Comparison of ENCODE assay signal across 1 cellular context in the genomic region with DNA sequence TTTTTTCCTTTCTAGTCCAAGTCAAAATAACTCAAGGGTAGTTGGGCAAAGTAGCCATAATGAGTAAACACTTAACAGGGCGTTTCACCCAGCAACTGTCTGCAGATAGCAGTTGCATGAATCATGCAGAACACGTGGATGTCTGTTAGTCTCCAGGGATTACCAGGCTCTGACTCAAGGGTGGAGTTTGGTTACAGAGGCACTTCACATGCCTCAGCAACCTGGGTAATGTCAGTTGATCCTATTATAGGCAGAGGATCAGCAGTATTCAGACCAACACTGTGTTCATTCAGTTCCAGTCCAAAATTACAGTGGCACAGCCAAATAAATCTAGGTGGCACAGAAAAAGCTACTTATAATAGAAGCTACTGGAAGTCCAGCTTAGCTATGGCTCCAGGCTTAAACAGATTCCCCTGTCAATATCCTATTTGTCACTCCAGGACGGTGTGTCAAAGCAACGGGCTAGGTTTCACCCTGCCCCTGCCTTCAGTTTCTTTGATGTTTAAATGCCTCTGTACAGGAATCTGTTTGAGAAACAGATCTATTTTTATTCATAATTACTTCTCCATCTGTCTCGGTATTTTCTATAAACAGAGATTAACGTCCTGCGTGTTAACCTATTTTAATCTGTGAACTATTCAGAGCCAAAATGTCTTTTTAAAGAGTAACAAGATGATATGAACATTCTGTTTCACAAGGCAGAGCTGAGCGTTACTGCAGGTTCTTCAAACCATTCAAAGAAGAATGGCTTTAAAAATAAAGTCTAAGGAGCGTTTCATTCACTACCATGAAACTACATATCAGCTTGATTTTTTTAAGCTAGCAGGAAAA.
A peak's percentile ranks its signal among the peaks of the same experiment; 100 is the strongest.
TF ChIP-seq lines count a peak whose summit lies in the region.

No MANE protein-coding gene starts in this region.

TF ChIP-seq in HEK293, 187 proteins besides CTCF, POLR2A, EP300 and RAD21 (continued from another document and continues in another):
- TF ChIP-seq, protein P1, sequence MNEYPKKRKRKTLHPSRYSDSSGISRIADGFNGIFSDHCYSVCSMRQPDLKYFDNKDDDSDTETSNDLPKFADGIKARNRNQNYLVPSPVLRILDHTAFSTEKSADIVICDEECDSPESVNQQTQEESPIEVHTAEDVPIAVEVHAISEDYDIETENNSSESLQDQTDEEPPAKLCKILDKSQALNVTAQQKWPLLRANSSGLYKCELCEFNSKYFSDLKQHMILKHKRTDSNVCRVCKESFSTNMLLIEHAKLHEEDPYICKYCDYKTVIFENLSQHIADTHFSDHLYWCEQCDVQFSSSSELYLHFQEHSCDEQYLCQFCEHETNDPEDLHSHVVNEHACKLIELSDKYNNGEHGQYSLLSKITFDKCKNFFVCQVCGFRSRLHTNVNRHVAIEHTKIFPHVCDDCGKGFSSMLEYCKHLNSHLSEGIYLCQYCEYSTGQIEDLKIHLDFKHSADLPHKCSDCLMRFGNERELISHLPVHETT (tag by site-specific recombination; IDR thresholded peaks at IDR 0.05), result peak; percentile 98
- TF ChIP-seq ZNF530 (tag by site-specific recombination; IDR thresholded peaks at IDR 0.05; ENCODE audit: low read depth) (no peak), ZEB2 (tag by site-specific recombination; IDR thresholded peaks at IDR 0.05) (peak; percentile 96), ZNF394 (tag by site-specific recombination; IDR thresholded peaks at IDR 0.05; ENCODE audit: borderline replicate concordance) (peak; percentile 91; the same call in 1 of the 2 replicates), ZNF501 (tag by site-specific recombination; IDR thresholded peaks at IDR 0.05) (peak; percentile 57; the same call in 1 of the 2 replicates), ZFP69B (tag by site-specific recombination; IDR thresholded peaks at IDR 0.05) (peak; percentile 64; the same call in 1 of the 2 replicates), ZNF37A (tag by site-specific recombination; IDR thresholded peaks at IDR 0.05) (no peak), ZSCAN4 (tag by site-specific recombination; IDR thresholded peaks at IDR 0.05) (no peak; the same call in 1 of the 2 replicates), ZNF16 (tag by site-specific recombination; IDR thresholded peaks at IDR 0.05; ENCODE audit: low read depth) (no peak), GLIS2 (tag by site-specific recombination; IDR thresholded peaks at IDR 0.05) (no peak), ZBTB20 (tag by site-specific recombination; IDR thresholded peaks at IDR 0.05) (peak; percentile 79), ZNF280C (tag by site-specific recombination; IDR thresholded peaks at IDR 0.05) (no peak), ZNF664 (tag by site-specific recombination; IDR thresholded peaks at IDR 0.05) (no peak), ZNF488 (tag by site-specific recombination; IDR thresholded peaks at IDR 0.05) (no peak), ZNF341 (tag by site-specific recombination; IDR thresholded peaks at IDR 0.05; ENCODE audit: low read depth) (no peak), YY1 (tag by site-specific recombination; IDR thresholded peaks at IDR 0.05) (no peak), TCF7L2 (IDR thresholded peaks at IDR 0.05; ENCODE audit: borderline replicate concordance, low read depth, low read length) (peak; percentile 54; the same call in 1 of the 2 replicates), ZSCAN16 (tag by site-specific recombination; IDR thresholded peaks at IDR 0.05) (no peak), ZNF514 (tag by site-specific recombination; IDR thresholded peaks at IDR 0.05) (no peak), ZNF660 (tag by site-specific recombination; IDR thresholded peaks at IDR 0.05) (peak; percentile 79; the same call in 1 of the 2 replicates), SETDB1 (IDR thresholded peaks at IDR 0.05; ENCODE audit: insufficient read length, low read length) (peak; percentile 34), KLF7 (tag by site-specific recombination; IDR thresholded peaks at IDR 0.05; ENCODE audit: borderline replicate concordance) (peak; percentile 79; the same call in 1 of the 2 replicates), ZNF184 (tag by site-specific recombination; IDR thresholded peaks at IDR 0.05) (peak; percentile 45; the same call in 1 of the 2 replicates), ZSCAN30 (tag by site-specific recombination; IDR thresholded peaks at IDR 0.05) (0 out of 2 replicates have a peak, but pooled peaks have one; percentile 21), ZNF2 (tag by site-specific recombination; IDR thresholded peaks at IDR 0.05) (no peak; the same call in 1 of the 2 replicates), ZFP41 (tag by site-specific recombination; IDR thresholded peaks at IDR 0.05; ENCODE audit: borderline replicate concordance) (no peak), ZNF302 (tag by site-specific recombination; IDR thresholded peaks at IDR 0.05; ENCODE audit: low read depth) (no peak), ZNF335 (tag by site-specific recombination; conservative IDR thresholded peaks at IDR 0.05) (peak; percentile 33; the same call in 1 of the 2 replicates), ZNF837 (tag by site-specific recombination; IDR thresholded peaks at IDR 0.05) (no peak), ZNF280D (tag by site-specific recombination; IDR thresholded peaks at IDR 0.05) (peak; percentile 44; the same call in 1 of the 2 replicates), ZNF621 (tag by site-specific recombination; IDR thresholded peaks at IDR 0.05) (no peak), ZBTB21 (tag by site-specific recombination; IDR thresholded peaks at IDR 0.05) (peak; percentile 60; the same call in 1 of the 2 replicates)
- TF ChIP-seq, protein P2, sequence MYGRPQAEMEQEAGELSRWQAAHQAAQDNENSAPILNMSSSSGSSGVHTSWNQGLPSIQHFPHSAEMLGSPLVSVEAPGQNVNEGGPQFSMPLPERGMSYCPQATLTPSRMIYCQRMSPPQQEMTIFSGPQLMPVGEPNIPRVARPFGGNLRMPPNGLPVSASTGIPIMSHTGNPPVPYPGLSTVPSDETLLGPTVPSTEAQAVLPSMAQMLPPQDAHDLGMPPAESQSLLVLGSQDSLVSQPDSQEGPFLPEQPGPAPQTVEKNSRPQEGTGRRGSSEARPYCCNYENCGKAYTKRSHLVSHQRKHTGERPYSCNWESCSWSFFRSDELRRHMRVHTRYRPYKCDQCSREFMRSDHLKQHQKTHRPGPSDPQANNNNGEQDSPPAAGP (tag by site-specific recombination; IDR thresholded peaks at IDR 0.05), result peak; percentile 95
- TF ChIP-seq, protein P3, sequence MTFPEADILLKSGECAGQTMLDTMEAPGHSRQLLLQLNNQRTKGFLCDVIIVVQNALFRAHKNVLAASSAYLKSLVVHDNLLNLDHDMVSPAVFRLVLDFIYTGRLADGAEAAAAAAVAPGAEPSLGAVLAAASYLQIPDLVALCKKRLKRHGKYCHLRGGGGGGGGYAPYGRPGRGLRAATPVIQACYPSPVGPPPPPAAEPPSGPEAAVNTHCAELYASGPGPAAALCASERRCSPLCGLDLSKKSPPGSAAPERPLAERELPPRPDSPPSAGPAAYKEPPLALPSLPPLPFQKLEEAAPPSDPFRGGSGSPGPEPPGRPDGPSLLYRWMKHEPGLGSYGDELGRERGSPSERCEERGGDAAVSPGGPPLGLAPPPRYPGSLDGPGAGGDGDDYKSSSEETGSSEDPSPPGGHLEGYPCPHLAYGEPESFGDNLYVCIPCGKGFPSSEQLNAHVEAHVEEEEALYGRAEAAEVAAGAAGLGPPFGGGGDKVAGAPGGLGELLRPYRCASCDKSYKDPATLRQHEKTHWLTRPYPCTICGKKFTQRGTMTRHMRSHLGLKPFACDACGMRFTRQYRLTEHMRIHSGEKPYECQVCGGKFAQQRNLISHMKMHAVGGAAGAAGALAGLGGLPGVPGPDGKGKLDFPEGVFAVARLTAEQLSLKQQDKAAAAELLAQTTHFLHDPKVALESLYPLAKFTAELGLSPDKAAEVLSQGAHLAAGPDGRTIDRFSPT (tag by site-specific recombination; IDR thresholded peaks at IDR 0.05), result peak; percentile 99
- TF ChIP-seq, protein P4, sequence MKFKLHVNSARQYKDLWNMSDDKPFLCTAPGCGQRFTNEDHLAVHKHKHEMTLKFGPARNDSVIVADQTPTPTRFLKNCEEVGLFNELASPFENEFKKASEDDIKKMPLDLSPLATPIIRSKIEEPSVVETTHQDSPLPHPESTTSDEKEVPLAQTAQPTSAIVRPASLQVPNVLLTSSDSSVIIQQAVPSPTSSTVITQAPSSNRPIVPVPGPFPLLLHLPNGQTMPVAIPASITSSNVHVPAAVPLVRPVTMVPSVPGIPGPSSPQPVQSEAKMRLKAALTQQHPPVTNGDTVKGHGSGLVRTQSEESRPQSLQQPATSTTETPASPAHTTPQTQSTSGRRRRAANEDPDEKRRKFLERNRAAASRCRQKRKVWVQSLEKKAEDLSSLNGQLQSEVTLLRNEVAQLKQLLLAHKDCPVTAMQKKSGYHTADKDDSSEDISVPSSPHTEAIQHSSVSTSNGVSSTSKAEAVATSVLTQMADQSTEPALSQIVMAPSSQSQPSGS (tag by site-specific recombination; IDR thresholded peaks at IDR 0.05; ENCODE audit: low read depth), result peak; percentile 66; the same call in 1 of the 2 replicates
- TF ChIP-seq, protein P5, sequence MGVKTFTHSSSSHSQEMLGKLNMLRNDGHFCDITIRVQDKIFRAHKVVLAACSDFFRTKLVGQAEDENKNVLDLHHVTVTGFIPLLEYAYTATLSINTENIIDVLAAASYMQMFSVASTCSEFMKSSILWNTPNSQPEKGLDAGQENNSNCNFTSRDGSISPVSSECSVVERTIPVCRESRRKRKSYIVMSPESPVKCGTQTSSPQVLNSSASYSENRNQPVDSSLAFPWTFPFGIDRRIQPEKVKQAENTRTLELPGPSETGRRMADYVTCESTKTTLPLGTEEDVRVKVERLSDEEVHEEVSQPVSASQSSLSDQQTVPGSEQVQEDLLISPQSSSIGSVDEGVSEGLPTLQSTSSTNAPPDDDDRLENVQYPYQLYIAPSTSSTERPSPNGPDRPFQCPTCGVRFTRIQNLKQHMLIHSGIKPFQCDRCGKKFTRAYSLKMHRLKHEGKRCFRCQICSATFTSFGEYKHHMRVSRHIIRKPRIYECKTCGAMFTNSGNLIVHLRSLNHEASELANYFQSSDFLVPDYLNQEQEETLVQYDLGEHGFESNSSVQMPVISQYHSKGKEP (tag by site-specific recombination; IDR thresholded peaks at IDR 0.05), result peak; percentile 97
- TF ChIP-seq, protein P6, sequence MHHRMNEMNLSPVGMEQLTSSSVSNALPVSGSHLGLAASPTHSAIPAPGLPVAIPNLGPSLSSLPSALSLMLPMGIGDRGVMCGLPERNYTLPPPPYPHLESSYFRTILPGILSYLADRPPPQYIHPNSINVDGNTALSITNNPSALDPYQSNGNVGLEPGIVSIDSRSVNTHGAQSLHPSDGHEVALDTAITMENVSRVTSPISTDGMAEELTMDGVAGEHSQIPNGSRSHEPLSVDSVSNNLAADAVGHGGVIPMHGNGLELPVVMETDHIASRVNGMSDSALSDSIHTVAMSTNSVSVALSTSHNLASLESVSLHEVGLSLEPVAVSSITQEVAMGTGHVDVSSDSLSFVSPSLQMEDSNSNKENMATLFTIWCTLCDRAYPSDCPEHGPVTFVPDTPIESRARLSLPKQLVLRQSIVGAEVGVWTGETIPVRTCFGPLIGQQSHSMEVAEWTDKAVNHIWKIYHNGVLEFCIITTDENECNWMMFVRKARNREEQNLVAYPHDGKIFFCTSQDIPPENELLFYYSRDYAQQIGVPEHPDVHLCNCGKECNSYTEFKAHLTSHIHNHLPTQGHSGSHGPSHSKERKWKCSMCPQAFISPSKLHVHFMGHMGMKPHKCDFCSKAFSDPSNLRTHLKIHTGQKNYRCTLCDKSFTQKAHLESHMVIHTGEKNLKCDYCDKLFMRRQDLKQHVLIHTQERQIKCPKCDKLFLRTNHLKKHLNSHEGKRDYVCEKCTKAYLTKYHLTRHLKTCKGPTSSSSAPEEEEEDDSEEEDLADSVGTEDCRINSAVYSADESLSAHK (tag by site-specific recombination; IDR thresholded peaks at IDR 0.05), result peak; percentile 86
